In genomic region chr18:3815991-3816390, GRCh38 we compare ENCODE assay signal across 21 cellular contexts.
"Had no signal": no experiment of that assay in that cellular context is flagged by ENCODE, and none has a peak within 500 bp of the region (broad histone marks: within the 10 kb centered on the region; RNA-seq: fewer than 3 reads in every experiment).

No MANE protein-coding gene starts in this region.

- ATAC-seq: natural killer cell treated with Interleukin-12 subunit alpha and Interleukin-12 subunit beta and Interleukin-15 and Interleukin-18, amount 100 ng/mL, for 72 hours; right cardiac atrium; stimulated activated naive CD8-positive, alpha-beta T cell treated with anti-CD3 and anti-CD28 coated beads, Interleukin-15, Interleukin-2, amounts not matched to agents 100 U/mL and 50 U/mL, for 24 hours had no signal

- H3K27me3 Mint-ChIP-seq: activated naive CD8-positive, alpha-beta T cell treated with anti-CD3 and anti-CD28 coated beads, Interleukin-2, amount 10 ng/mL, durations not matched to agents 7 days and 5 days had no signal

- H3K4me3 Mint-ChIP-seq: activated CD4-positive, alpha-beta T cell treated with anti-CD3 and anti-CD28 coated beads, Interleukin-2, amount 10 ng/mL, durations not matched to agents 7 days and 5 days; activated naive CD8-positive, alpha-beta T cell treated with anti-CD3 and anti-CD28 coated beads, Interleukin-2, amount 10 ng/mL, durations not matched to agents 7 days and 5 days; mesothelial cell of epicardium; natural killer cell treated with Interleukin-12 subunit alpha and Interleukin-12 subunit beta and Interleukin-15 and Interleukin-18, amount 100 ng/mL, for 72 hours had no signal

- H3K27me3 ChIP-seq: left lung, pancreas, upper lobe of left lung had no signal

- H3K9me3 Mint-ChIP-seq: activated CD4-positive, alpha-beta T cell treated with anti-CD3 and anti-CD28 coated beads, Interleukin-2, amount 10 ng/mL, durations not matched to agents 7 days and 5 days; activated naive CD8-positive, alpha-beta T cell treated with anti-CD3 and anti-CD28 coated beads, Interleukin-2, amount 10 ng/mL, durations not matched to agents 7 days and 5 days; natural killer cell treated with Interleukin-12 subunit alpha and Interleukin-12 subunit beta and Interleukin-15 and Interleukin-18, amount 100 ng/mL, for 72 hours had no signal

- DNase-seq: activated CD4-positive, alpha-beta T cell treated with anti-CD3 and anti-CD28 coated beads, Interleukin-2, amount 10 ng/mL, durations not matched to agents 7 days and 5 days; activated CD4-positive, CD25-positive, alpha-beta regulatory T cell treated with anti-CD3 and anti-CD28 coated beads, Interleukin-2, amount 50 U/mL, for 72 hours; activated naive CD4-positive, alpha-beta T cell; activated naive CD8-positive, alpha-beta T cell treated with anti-CD3 and anti-CD28 coated beads, Interleukin-2, amount 10 ng/mL, durations not matched to agents 7 days and 5 days; activated T-cell treated with anti-CD3 and anti-CD28 coated beads, Interleukin-2, amount 50 U/mL, for 1 hour; amniotic stem cell; cerebellar nuclear complex; glutamatergic neuron; hippocampal formation; left lung; pancreas; right cardiac atrium; stimulated activated CD4-positive, alpha-beta T cell treated with anti-CD3 and anti-CD28 coated beads, Interleukin-12 subunit alpha, Interleukin-12 subunit beta, amount 100 ng/mL, for 4 hours; stimulated activated CD4-positive, alpha-beta T cell treated with anti-CD3 and anti-CD28 coated beads, Interleukin-4, amount 100 ng/mL, for 4 hours; stimulated activated naive CD8-positive, alpha-beta T cell treated with anti-CD3 and anti-CD28 coated beads, Interleukin-15, Interleukin-2, amounts not matched to agents 100 U/mL and 50 U/mL, for 24 hours; T-helper 2 cell; upper lobe of left lung had no signal

- H3K4me1 ChIP-seq: pancreas, upper lobe of left lung had no signal

- H3K4me1 Mint-ChIP-seq: activated CD4-positive, alpha-beta T cell treated with anti-CD3 and anti-CD28 coated beads, Interleukin-2, amount 10 ng/mL, durations not matched to agents 7 days and 5 days; activated naive CD8-positive, alpha-beta T cell treated with anti-CD3 and anti-CD28 coated beads, Interleukin-2, amount 10 ng/mL, durations not matched to agents 7 days and 5 days had no signal

- H3K9me3 ChIP-seq: left lung, pancreas, upper lobe of left lung had no signal

- H3K27ac Mint-ChIP-seq: activated CD4-positive, alpha-beta T cell treated with anti-CD3 and anti-CD28 coated beads, Interleukin-2, amount 10 ng/mL, durations not matched to agents 7 days and 5 days; activated naive CD8-positive, alpha-beta T cell treated with anti-CD3 and anti-CD28 coated beads, Interleukin-2, amount 10 ng/mL, durations not matched to agents 7 days and 5 days; natural killer cell treated with Interleukin-12 subunit alpha and Interleukin-12 subunit beta and Interleukin-15 and Interleukin-18, amount 100 ng/mL, for 72 hours had no signal

- H3K27ac ChIP-seq: coronary artery, left lung, pancreas, upper lobe of left lung had no signal

- H3K36me3 Mint-ChIP-seq: activated naive CD8-positive, alpha-beta T cell treated with anti-CD3 and anti-CD28 coated beads, Interleukin-2, amount 10 ng/mL, durations not matched to agents 7 days and 5 days; natural killer cell treated with Interleukin-12 subunit alpha and Interleukin-12 subunit beta and Interleukin-15 and Interleukin-18, amount 100 ng/mL, for 72 hours had no signal

- H3K4me3 ChIP-seq: coronary artery, left lung, lung, pancreas, upper lobe of left lung had no signal

- H3K36me3 ChIP-seq: left lung, pancreas, upper lobe of left lung had no signal
